ENCODE assay signal across 1 cellular context in the genomic region with DNA sequence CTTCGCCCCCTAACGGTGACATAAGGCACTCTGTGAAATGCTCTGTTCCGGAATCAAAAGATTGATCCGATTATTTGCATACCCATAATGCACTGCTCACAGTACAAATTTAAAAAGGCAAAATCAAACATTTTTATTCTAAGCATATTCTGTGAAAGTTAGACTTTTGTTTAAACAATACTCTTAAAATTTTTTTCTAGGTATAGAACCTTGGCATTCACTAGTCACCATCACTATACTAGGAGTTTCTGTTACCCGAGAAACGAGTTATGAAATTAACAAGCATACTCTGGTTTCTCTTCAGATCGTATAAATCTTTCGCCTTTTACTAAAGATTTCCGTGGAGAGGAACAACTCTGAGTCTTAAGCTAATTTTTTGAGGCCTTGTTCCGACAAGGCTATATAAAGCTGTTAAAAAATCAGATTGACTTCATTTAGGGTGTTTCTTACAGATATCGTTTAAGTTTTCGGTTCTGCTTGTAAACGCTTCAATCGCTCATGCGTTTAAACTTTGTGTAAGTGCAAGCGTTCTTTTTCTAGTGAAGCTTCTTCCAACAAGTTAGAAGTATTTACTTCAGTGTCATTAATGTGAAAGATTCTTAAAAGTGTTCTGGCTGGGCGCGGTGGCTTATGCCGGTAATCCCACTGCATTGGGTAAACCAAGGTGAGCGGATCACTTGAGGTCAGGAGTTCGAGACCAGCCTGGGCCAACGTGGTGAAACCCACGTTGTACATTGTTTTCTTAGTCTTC.
A peak's percentile ranks its signal among the peaks of the same experiment; 100 is the strongest.
TF ChIP-seq lines count a peak whose summit lies in the region.

RNU5B-1 (plus strand) TSS at position 285 of the 751 bp plus-strand sequence.

TF ChIP-seq in K562, 482 proteins besides CTCF, POLR2A, EP300 and RAD21 (continued from another document and continues in another):
- TF ChIP-seq, protein P1, sequence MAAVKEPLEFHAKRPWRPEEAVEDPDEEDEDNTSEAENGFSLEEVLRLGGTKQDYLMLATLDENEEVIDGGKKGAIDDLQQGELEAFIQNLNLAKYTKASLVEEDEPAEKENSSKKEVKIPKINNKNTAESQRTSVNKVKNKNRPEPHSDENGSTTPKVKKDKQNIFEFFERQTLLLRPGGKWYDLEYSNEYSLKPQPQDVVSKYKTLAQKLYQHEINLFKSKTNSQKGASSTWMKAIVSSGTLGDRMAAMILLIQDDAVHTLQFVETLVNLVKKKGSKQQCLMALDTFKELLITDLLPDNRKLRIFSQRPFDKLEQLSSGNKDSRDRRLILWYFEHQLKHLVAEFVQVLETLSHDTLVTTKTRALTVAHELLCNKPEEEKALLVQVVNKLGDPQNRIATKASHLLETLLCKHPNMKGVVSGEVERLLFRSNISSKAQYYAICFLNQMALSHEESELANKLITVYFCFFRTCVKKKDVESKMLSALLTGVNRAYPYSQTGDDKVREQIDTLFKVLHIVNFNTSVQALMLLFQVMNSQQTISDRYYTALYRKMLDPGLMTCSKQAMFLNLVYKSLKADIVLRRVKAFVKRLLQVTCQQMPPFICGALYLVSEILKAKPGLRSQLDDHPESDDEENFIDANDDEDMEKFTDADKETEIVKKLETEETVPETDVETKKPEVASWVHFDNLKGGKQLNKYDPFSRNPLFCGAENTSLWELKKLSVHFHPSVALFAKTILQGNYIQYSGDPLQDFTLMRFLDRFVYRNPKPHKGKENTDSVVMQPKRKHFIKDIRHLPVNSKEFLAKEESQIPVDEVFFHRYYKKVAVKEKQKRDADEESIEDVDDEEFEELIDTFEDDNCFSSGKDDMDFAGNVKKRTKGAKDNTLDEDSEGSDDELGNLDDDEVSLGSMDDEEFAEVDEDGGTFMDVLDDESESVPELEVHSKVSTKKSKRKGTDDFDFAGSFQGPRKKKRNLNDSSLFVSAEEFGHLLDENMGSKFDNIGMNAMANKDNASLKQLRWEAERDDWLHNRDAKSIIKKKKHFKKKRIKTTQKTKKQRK (IDR thresholded peaks at IDR 0.05; ENCODE audit: borderline replicate concordance, low read depth, low read length) = peak; percentile 74; the same call in 1 of the 2 replicates
- no peak; the same call in 1 of the 2 replicates for TF ChIP-seq CEBPG (CRISPR knock-in tag; IDR thresholded peaks at IDR 0.05)
- TF ChIP-seq CEBPG (tag; conservative IDR thresholded peaks at IDR 0.05 in 1 of 2, IDR thresholded peaks at IDR 0.05 in 1 of 2) = peak in 1 of 2 experiments; percentile 25; a peak in 1 of 4 replicates
- TF ChIP-seq, protein P2, sequence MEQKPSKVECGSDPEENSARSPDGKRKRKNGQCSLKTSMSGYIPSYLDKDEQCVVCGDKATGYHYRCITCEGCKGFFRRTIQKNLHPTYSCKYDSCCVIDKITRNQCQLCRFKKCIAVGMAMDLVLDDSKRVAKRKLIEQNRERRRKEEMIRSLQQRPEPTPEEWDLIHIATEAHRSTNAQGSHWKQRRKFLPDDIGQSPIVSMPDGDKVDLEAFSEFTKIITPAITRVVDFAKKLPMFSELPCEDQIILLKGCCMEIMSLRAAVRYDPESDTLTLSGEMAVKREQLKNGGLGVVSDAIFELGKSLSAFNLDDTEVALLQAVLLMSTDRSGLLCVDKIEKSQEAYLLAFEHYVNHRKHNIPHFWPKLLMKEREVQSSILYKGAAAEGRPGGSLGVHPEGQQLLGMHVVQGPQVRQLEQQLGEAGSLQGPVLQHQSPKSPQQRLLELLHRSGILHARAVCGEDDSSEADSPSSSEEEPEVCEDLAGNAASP (IDR thresholded peaks at IDR 0.05) = 0 out of 2 replicates have a peak, but pooled peaks have one; percentile 43
- peak; percentile 98 for TF ChIP-seq ZNF830 (CRISPR knock-in tag; IDR thresholded peaks at IDR 0.05)
- no peak for TF ChIP-seq ARID3B (CRISPR knock-in tag; IDR thresholded peaks at IDR 0.05; ENCODE audit: borderline replicate concordance)
- TF ChIP-seq, protein P3, sequence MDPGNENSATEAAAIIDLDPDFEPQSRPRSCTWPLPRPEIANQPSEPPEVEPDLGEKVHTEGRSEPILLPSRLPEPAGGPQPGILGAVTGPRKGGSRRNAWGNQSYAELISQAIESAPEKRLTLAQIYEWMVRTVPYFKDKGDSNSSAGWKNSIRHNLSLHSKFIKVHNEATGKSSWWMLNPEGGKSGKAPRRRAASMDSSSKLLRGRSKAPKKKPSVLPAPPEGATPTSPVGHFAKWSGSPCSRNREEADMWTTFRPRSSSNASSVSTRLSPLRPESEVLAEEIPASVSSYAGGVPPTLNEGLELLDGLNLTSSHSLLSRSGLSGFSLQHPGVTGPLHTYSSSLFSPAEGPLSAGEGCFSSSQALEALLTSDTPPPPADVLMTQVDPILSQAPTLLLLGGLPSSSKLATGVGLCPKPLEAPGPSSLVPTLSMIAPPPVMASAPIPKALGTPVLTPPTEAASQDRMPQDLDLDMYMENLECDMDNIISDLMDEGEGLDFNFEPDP (CRISPR knock-in tag; IDR thresholded peaks at IDR 0.05) = peak; percentile 93
- TF ChIP-seq TARDBP (IDR thresholded peaks at IDR 0.05) = no peak
- TF ChIP-seq YBX1 (IDR thresholded peaks at IDR 0.05) = no peak
- TF ChIP-seq NFIC (IDR thresholded peaks at IDR 0.05) = peak; percentile 85
- TF ChIP-seq FOXK2 (conservative IDR thresholded peaks at IDR 0.05 in 1 of 2, IDR thresholded peaks at IDR 0.05 in 1 of 2; ENCODE audit: low read depth in 2 of 2) = peak; percentile 45 to 79; a peak in 3 of 4 replicates
- 0 out of 2 replicates have a peak, but pooled peaks have one; percentile 54 for TF ChIP-seq ZNF23 (CRISPR knock-in tag; IDR thresholded peaks at IDR 0.05)
- TF ChIP-seq, protein P4, sequence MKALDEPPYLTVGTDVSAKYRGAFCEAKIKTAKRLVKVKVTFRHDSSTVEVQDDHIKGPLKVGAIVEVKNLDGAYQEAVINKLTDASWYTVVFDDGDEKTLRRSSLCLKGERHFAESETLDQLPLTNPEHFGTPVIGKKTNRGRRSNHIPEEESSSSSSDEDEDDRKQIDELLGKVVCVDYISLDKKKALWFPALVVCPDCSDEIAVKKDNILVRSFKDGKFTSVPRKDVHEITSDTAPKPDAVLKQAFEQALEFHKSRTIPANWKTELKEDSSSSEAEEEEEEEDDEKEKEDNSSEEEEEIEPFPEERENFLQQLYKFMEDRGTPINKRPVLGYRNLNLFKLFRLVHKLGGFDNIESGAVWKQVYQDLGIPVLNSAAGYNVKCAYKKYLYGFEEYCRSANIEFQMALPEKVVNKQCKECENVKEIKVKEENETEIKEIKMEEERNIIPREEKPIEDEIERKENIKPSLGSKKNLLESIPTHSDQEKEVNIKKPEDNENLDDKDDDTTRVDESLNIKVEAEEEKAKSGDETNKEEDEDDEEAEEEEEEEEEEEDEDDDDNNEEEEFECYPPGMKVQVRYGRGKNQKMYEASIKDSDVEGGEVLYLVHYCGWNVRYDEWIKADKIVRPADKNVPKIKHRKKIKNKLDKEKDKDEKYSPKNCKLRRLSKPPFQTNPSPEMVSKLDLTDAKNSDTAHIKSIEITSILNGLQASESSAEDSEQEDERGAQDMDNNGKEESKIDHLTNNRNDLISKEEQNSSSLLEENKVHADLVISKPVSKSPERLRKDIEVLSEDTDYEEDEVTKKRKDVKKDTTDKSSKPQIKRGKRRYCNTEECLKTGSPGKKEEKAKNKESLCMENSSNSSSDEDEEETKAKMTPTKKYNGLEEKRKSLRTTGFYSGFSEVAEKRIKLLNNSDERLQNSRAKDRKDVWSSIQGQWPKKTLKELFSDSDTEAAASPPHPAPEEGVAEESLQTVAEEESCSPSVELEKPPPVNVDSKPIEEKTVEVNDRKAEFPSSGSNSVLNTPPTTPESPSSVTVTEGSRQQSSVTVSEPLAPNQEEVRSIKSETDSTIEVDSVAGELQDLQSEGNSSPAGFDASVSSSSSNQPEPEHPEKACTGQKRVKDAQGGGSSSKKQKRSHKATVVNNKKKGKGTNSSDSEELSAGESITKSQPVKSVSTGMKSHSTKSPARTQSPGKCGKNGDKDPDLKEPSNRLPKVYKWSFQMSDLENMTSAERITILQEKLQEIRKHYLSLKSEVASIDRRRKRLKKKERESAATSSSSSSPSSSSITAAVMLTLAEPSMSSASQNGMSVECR (CRISPR knock-in tag; IDR thresholded peaks at IDR 0.05) = peak; percentile 79; the same call in 1 of the 2 replicates
- TF ChIP-seq PTRF (tag; IDR thresholded peaks at IDR 0.05) = peak; percentile 64; the same call in 1 of the 2 replicates
- peak; percentile 61 for TF ChIP-seq ZFP1 (CRISPR knock-in tag; IDR thresholded peaks at IDR 0.05)
- TF ChIP-seq NELFE (IDR thresholded peaks at IDR 0.05; ENCODE audit: insufficient read depth, insufficient read length) = no peak
- TF ChIP-seq ZNF717 (CRISPR knock-in tag; IDR thresholded peaks at IDR 0.05) = peak; percentile 97
- TF ChIP-seq, protein P5, sequence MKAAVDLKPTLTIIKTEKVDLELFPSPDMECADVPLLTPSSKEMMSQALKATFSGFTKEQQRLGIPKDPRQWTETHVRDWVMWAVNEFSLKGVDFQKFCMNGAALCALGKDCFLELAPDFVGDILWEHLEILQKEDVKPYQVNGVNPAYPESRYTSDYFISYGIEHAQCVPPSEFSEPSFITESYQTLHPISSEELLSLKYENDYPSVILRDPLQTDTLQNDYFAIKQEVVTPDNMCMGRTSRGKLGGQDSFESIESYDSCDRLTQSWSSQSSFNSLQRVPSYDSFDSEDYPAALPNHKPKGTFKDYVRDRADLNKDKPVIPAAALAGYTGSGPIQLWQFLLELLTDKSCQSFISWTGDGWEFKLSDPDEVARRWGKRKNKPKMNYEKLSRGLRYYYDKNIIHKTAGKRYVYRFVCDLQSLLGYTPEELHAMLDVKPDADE (conservative IDR thresholded peaks at IDR 0.05; ENCODE audit: control insufficient read depth, low read depth, low read length) = peak; percentile 72
- peak; percentile 60; the same call in 1 of the 2 replicates for TF ChIP-seq ZNF324 (CRISPR knock-in tag; IDR thresholded peaks at IDR 0.05)
- TF ChIP-seq MCM5 (IDR thresholded peaks at IDR 0.05; ENCODE audit: low read depth) = no peak
- TF ChIP-seq MGA (IDR thresholded peaks at IDR 0.05) = no peak
- TF ChIP-seq RUNX1 (IDR thresholded peaks at IDR 0.05; ENCODE audit: low read depth) = no peak
